1 cellular context compared by ENCODE assay signal in genomic region chr20:10559266-10559665, GRCh38.
TF ChIP-seq lines count a peak whose summit lies in the region.

No MANE protein-coding gene starts in this region.

TF ChIP-seq in GM23338, 12 proteins besides CTCF, POLR2A, EP300 and RAD21 (continued from another document):
- TF ChIP-seq, protein P1, sequence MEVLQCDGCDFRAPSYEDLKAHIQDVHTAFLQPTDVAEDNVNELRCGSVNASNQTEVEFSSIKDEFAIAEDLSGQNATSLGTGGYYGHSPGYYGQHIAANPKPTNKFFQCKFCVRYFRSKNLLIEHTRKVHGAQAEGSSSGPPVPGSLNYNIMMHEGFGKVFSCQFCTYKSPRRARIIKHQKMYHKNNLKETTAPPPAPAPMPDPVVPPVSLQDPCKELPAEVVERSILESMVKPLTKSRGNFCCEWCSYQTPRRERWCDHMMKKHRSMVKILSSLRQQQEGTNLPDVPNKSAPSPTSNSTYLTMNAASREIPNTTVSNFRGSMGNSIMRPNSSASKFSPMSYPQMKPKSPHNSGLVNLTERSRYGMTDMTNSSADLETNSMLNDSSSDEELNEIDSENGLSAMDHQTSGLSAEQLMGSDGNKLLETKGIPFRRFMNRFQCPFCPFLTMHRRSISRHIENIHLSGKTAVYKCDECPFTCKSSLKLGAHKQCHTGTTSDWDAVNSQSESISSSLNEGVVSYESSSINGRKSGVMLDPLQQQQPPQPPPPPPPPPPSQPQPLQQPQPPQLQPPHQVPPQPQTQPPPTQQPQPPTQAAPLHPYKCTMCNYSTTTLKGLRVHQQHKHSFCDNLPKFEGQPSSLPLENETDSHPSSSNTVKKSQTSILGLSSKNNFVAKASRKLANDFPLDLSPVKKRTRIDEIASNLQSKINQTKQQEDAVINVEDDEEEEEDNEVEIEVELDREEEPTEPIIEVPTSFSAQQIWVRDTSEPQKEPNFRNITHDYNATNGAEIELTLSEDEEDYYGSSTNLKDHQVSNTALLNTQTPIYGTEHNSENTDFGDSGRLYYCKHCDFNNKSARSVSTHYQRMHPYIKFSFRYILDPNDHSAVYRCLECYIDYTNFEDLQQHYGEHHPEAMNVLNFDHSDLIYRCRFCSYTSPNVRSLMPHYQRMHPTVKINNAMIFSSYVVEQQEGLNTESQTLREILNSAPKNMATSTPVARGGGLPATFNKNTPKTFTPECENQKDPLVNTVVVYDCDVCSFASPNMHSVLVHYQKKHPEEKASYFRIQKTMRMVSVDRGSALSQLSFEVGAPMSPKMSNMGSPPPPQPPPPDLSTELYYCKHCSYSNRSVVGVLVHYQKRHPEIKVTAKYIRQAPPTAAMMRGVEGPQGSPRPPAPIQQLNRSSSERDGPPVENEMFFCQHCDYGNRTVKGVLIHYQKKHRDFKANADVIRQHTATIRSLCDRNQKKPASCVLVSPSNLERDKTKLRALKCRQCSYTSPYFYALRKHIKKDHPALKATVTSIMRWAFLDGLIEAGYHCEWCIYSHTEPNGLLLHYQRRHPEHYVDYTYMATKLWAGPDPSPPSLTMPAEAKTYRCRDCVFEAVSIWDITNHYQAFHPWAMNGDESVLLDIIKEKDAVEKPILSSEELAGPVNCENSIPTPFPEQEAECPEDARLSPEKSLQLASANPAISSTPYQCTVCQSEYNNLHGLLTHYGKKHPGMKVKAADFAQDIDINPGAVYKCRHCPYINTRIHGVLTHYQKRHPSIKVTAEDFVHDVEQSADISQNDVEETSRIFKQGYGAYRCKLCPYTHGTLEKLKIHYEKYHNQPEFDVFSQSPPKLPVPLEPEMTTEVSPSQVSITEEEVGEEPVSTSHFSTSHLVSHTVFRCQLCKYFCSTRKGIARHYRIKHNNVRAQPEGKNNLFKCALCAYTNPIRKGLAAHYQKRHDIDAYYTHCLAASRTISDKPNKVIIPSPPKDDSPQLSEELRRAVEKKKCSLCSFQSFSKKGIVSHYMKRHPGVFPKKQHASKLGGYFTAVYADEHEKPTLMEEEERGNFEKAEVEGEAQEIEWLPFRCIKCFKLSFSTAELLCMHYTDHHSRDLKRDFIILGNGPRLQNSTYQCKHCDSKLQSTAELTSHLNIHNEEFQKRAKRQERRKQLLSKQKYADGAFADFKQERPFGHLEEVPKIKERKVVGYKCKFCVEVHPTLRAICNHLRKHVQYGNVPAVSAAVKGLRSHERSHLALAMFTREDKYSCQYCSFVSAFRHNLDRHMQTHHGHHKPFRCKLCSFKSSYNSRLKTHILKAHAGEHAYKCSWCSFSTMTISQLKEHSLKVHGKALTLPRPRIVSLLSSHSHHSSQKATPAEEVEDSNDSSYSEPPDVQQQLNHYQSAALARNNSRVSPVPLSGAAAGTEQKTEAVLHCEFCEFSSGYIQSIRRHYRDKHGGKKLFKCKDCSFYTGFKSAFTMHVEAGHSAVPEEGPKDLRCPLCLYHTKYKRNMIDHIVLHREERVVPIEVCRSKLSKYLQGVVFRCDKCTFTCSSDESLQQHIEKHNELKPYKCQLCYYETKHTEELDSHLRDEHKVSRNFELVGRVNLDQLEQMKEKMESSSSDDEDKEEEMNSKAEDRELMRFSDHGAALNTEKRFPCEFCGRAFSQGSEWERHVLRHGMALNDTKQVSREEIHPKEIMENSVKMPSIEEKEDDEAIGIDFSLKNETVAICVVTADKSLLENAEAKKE (CRISPR knock-in tag; IDR thresholded peaks at IDR 0.05): no peak
- no peak for TF ChIP-seq CREB1 (CRISPR knock-in tag; IDR thresholded peaks at IDR 0.05; ENCODE audit: low read depth)
- no peak for TF ChIP-seq ZNF331 (CRISPR knock-in tag; IDR thresholded peaks at IDR 0.05; ENCODE audit: low read depth)
- TF ChIP-seq STAT1 (IDR thresholded peaks at IDR 0.05; ENCODE audit: unreplicated experiment): no peak
- no peak for TF ChIP-seq EZH2 (IDR thresholded peaks at IDR 0.05; ENCODE audit: low read depth, unreplicated experiment)
